Comparison of ENCODE assay signal across 1 cellular context in genomic region chr15:88243895-88244787, GRCh38.
TF ChIP-seq lines count a peak whose summit lies in the region.

No MANE protein-coding gene starts in this region.

TF ChIP-seq in GM12878, 131 proteins besides CTCF, POLR2A, EP300 and RAD21 (continued from another document):
- TF ChIP-seq HSF1 (IDR thresholded peaks at IDR 0.05; ENCODE audit: low read depth, low read length), result no peak
- TF ChIP-seq, protein P1, sequence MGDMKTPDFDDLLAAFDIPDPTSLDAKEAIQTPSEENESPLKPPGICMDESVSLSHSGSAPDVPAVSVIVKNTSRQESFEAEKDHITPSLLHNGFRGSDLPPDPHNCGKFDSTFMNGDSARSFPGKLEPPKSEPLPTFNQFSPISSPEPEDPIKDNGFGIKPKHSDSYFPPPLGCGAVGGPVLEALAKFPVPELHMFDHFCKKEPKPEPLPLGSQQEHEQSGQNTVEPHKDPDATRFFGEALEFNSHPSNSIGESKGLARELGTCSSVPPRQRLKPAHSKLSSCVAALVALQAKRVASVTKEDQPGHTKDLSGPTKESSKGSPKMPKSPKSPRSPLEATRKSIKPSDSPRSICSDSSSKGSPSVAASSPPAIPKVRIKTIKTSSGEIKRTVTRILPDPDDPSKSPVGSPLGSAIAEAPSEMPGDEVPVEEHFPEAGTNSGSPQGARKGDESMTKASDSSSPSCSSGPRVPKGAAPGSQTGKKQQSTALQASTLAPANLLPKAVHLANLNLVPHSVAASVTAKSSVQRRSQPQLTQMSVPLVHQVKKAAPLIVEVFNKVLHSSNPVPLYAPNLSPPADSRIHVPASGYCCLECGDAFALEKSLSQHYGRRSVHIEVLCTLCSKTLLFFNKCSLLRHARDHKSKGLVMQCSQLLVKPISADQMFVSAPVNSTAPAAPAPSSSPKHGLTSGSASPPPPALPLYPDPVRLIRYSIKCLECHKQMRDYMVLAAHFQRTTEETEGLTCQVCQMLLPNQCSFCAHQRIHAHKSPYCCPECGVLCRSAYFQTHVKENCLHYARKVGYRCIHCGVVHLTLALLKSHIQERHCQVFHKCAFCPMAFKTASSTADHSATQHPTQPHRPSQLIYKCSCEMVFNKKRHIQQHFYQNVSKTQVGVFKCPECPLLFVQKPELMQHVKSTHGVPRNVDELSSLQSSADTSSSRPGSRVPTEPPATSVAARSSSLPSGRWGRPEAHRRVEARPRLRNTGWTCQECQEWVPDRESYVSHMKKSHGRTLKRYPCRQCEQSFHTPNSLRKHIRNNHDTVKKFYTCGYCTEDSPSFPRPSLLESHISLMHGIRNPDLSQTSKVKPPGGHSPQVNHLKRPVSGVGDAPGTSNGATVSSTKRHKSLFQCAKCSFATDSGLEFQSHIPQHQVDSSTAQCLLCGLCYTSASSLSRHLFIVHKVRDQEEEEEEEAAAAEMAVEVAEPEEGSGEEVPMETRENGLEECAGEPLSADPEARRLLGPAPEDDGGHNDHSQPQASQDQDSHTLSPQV (IDR thresholded peaks at IDR 0.05), result no peak
- TF ChIP-seq SMC3 (IDR thresholded peaks at IDR 0.05; ENCODE audit: borderline replicate concordance, low read length), result peak; percentile 47
